1 cellular context compared by ENCODE assay signal in genomic region chr2:240876475-240877251, GRCh38.
TF ChIP-seq lines count a peak whose summit lies in the region.

No MANE protein-coding gene starts in this region.

TF ChIP-seq in HepG2, 621 proteins besides CTCF, POLR2A, EP300 and RAD21 (continued from another document and continues in another):
- no peak for TF ChIP-seq FOXM1 (CRISPR knock-in tag; IDR thresholded peaks at IDR 0.05)
- no peak; the same call in 1 of the 2 replicates for TF ChIP-seq ZSCAN5A (CRISPR knock-in tag; IDR thresholded peaks at IDR 0.05; ENCODE audit: borderline replicate concordance)
- TF ChIP-seq NR3C1 (CRISPR knock-in tag; IDR thresholded peaks at IDR 0.05), result no peak
- TF ChIP-seq HDAC1 (CRISPR knock-in tag; IDR thresholded peaks at IDR 0.05), result peak; percentile 91
- peak; percentile 82 for TF ChIP-seq MLX (CRISPR knock-in tag; IDR thresholded peaks at IDR 0.05)
- peak; percentile 58 for TF ChIP-seq HOMEZ (CRISPR knock-in tag; IDR thresholded peaks at IDR 0.05; ENCODE audit: low read depth)
- TF ChIP-seq TCF7L2 (IDR thresholded peaks at IDR 0.05; ENCODE audit: low read depth, low read length), result no peak
- TF ChIP-seq TERF1 (CRISPR knock-in tag; IDR thresholded peaks at IDR 0.05), result no peak
- TF ChIP-seq ZFP1 (CRISPR knock-in tag; IDR thresholded peaks at IDR 0.05), result no peak; the same call in 1 of the 2 replicates
- TF ChIP-seq SMC3 (IDR thresholded peaks at IDR 0.05; ENCODE audit: low read length), result no peak
- no peak for TF ChIP-seq ZNF383 (CRISPR knock-in tag; IDR thresholded peaks at IDR 0.05; ENCODE audit: borderline replicate concordance)
- TF ChIP-seq KAT7 (CRISPR knock-in tag; IDR thresholded peaks at IDR 0.05; ENCODE audit: borderline replicate concordance), result peak; percentile 83
- TF ChIP-seq THAP7 (CRISPR knock-in tag; IDR thresholded peaks at IDR 0.05), result peak; percentile 92; the same call in 1 of the 2 replicates
- TF ChIP-seq ZSCAN30 (CRISPR knock-in tag; IDR thresholded peaks at IDR 0.05), result no peak
- TF ChIP-seq CBX1 (IDR thresholded peaks at IDR 0.05; ENCODE audit: low read depth), result no peak
- TF ChIP-seq ZNF597 (CRISPR knock-in tag; IDR thresholded peaks at IDR 0.05), result no peak
- no peak for TF ChIP-seq ZNF260 (CRISPR knock-in tag; IDR thresholded peaks at IDR 0.05; ENCODE audit: borderline replicate concordance, low read depth)
- TF ChIP-seq KMT2B (CRISPR knock-in tag; IDR thresholded peaks at IDR 0.05), result peak; percentile 65
- TF ChIP-seq ZNF446 (CRISPR knock-in tag; IDR thresholded peaks at IDR 0.05), result peak; percentile 68
- 0 out of 2 replicates have a peak, but pooled peaks have one; percentile 9 for TF ChIP-seq ZNF777 (CRISPR knock-in tag; IDR thresholded peaks at IDR 0.05)
- TF ChIP-seq REL (CRISPR knock-in tag; conservative IDR thresholded peaks at IDR 0.05), result no peak
- TF ChIP-seq SKIL (CRISPR knock-in tag; IDR thresholded peaks at IDR 0.05; ENCODE audit: borderline replicate concordance), result 0 out of 2 replicates have a peak, but pooled peaks have one; percentile 20
- TF ChIP-seq ZBTB40 (IDR thresholded peaks at IDR 0.05), result no peak
- peak; percentile 92 for TF ChIP-seq ZBTB40 (CRISPR knock-in tag; IDR thresholded peaks at IDR 0.05)
- peak; percentile 93 for TF ChIP-seq STAT6 (CRISPR knock-in tag; IDR thresholded peaks at IDR 0.05; ENCODE audit: borderline replicate concordance)
- no peak; the same call in 1 of the 2 replicates for TF ChIP-seq EEA1 (CRISPR knock-in tag; IDR thresholded peaks at IDR 0.05; ENCODE audit: borderline replicate concordance)
- no peak for TF ChIP-seq KLF13 (CRISPR knock-in tag; IDR thresholded peaks at IDR 0.05)
- 0 out of 2 replicates have a peak, but pooled peaks have one; percentile 4 for TF ChIP-seq MAFF (IDR thresholded peaks at IDR 0.05; ENCODE audit: low read depth, low read length)
- TF ChIP-seq HOXA7 (CRISPR knock-in tag; IDR thresholded peaks at IDR 0.05), result no peak
- no peak for TF ChIP-seq ZHX1 (CRISPR knock-in tag; IDR thresholded peaks at IDR 0.05; ENCODE audit: low read depth)
- peak; percentile 86 for TF ChIP-seq PITX1 (CRISPR knock-in tag; IDR thresholded peaks at IDR 0.05)
- 0 out of 2 replicates have a peak, but pooled peaks have one; percentile 73 for TF ChIP-seq RBAK (CRISPR knock-in tag; IDR thresholded peaks at IDR 0.05)
- peak; percentile 52 for TF ChIP-seq BCL6 (CRISPR knock-in tag; IDR thresholded peaks at IDR 0.05)
